8 cellular contexts compared by ENCODE assay signal in genomic region chr14:52729585-52729924, GRCh38. TPM values are rescaled to one million over a fixed set of nuclear protein-coding genes. Genes with fewer than 3 reads are reported as not detected.
A peak's percentile ranks its signal among the peaks of the same experiment; 100 is the strongest.
DNase-seq lines count a peak whose midpoint lies in the region; ATAC-seq, FAIRE-seq and TF ChIP-seq lines count a peak whose summit lies in the region.

No MANE protein-coding gene starts in this region.

- SMC1A ChIA-PET in GM12878 (lab: Charles Lee; ENCODE audit: uncharacterized antibody, unreplicated experiment), result interaction anchor here (0.6 to 2.5 kb wide), 9 partner anchors 10 to 876 kb away, joined by 3 to 11 read pairs (median 5); partner anchors contain the start of gene PSMC6

- no peaks in the 10 kb centered on the region for H3K4me1 ChIP-seq in GM12878 (ENCODE audit: control insufficient read depth, insufficient read depth, low read length)
- peaks cover 19% of the 10 kb centered on the region for H3K4me1 ChIP-seq in lower lobe of right lung
- peaks cover 7 to 20% (median 10%) of the 10 kb centered on the region in 4 donors for H3K4me1 ChIP-seq in upper lobe of left lung

- H3K4me3 Mint-ChIP-seq in activated naive CD4-positive, alpha-beta T cell treated with anti-CD3 and anti-CD28 coated beads, Interleukin-2, amount 10 ng/mL, durations not matched to agents 7 days and 5 days, result peak overlapping the region; percentile 95

- no peaks in the 10 kb centered on the region; a peak in 2 of 4 replicates for H3K36me3 ChIP-seq in GM12878 (ENCODE audit: control insufficient read depth in 2 of 2, insufficient read depth in 2 of 2, low read length in 1 of 2)
- H3K36me3 ChIP-seq in lower lobe of right lung, result peaks cover 54% of the 10 kb centered on the region
- peaks cover 8 to 44% (median 16%) of the 10 kb centered on the region in 4 donors for H3K36me3 ChIP-seq in upper lobe of left lung

- TF ChIP-seq CTCF in GM12878 (IDR thresholded peaks at IDR 0.05 in 2 of 3, conservative IDR thresholded peaks at IDR 0.05 in 1 of 3; ENCODE audit: control insufficient read depth in 2 of 3, extremely low read depth in 1 of 3, insufficient read depth in 1 of 3, low read depth in 3 of 3, low read length in 3 of 3), result no peak
- no peak for TF ChIP-seq CTCF in lower lobe of right lung (IDR thresholded peaks at IDR 0.05)
- no peak for TF ChIP-seq CTCF in upper lobe of left lung (IDR thresholded peaks at IDR 0.05)

- no peaks in the 10 kb centered on the region for H4K20me1 ChIP-seq in GM12878 (ENCODE audit: control insufficient read depth, insufficient read depth)

- POLR2A ChIA-PET in GM12878 (lab: Charles Lee), result interaction anchor here (0.5 to 3.3 kb wide), 7 partner anchors 9 to 56 kb away, joined by 3 to 30 read pairs (median 3); partner anchors contain the start of gene PSMC6

- peak overlapping the region; percentile 7; the same call in 1 of the 2 replicates for H3K4me3 ChIP-seq in GM12878
- peak overlapping the region; percentile 97 for H3K4me3 ChIP-seq in lower lobe of right lung
- H3K4me3 ChIP-seq in upper lobe of left lung, result peak overlapping the region in 3 of 4 donors; percentile 89 to 100 (median 91)

- H3K4me1 Mint-ChIP-seq in activated naive CD4-positive, alpha-beta T cell treated with anti-CD3 and anti-CD28 coated beads, Interleukin-2, amount 10 ng/mL, durations not matched to agents 7 days and 5 days, result peaks cover 38% of the 10 kb centered on the region

- H3K9me3 Mint-ChIP-seq in activated naive CD4-positive, alpha-beta T cell treated with anti-CD3 and anti-CD28 coated beads, Interleukin-2, amount 10 ng/mL, durations not matched to agents 7 days and 5 days, result no peaks in the 10 kb centered on the region

- BruUV-seq in GM12878 (replicated peaks; lab: Mats Ljungman, UMichigan), result no TSS peak

- ATAC-seq in GM12878 (no peak), lower lobe of right lung (no peak), upper lobe of left lung (ENCODE audit: low FRiP score in 2 of 2) (no peak), HG02885 (IDR thresholded peaks at IDR 0.05; ENCODE audit: poor library complexity, unreplicated experiment) (no peak)

- in situ Hi-C loops in GM12878 (cut with MboI), result no loop called here

- no peak for TF ChIP-seq EP300 in GM12878 (IDR thresholded peaks at IDR 0.05; ENCODE audit: borderline replicate concordance in 1 of 2, control insufficient read depth in 1 of 2, low read depth in 2 of 2, low read length in 2 of 2)
- no peak for TF ChIP-seq EP300 in upper lobe of left lung (IDR thresholded peaks at IDR 0.05)

- H3K27ac Mint-ChIP-seq in activated naive CD4-positive, alpha-beta T cell treated with anti-CD3 and anti-CD28 coated beads, Interleukin-2, amount 10 ng/mL, durations not matched to agents 7 days and 5 days, result peak overlapping the region; percentile 89

- CTCF ChIA-PET in activated naive CD4-positive, alpha-beta T cell treated with anti-CD3 and anti-CD28 coated beads, Interleukin-2, amount 10 ng/mL, durations not matched to agents 7 days and 5 days (lab: Charles Lee), result no interaction called here
- CTCF ChIA-PET in GM12878 (lab: Yijun Ruan, JAX), result interaction anchor here (0.8 to 1.4 kb wide), 6 partner anchors 10 to 61 kb away, joined by 3 to 6 read pairs (median 4); no protein-coding TSS in a partner anchor

- H3K27me3 ChIP-seq in GM12878 (replicated peaks in 1 of 2; ENCODE audit: control insufficient read depth in 2 of 2, insufficient read depth in 2 of 2, low read length in 1 of 2), result no peaks in the 10 kb centered on the region
- H3K27me3 ChIP-seq in lower lobe of right lung (ENCODE audit: low read depth), result no peaks in the 10 kb centered on the region
- H3K27me3 ChIP-seq in upper lobe of left lung, result no peaks in the 10 kb centered on the region

- H2AFZ ChIP-seq in GM12878 (ENCODE audit: control insufficient read depth, low read depth, low read length), result peak overlapping the region; percentile 63

- H3K9me3 ChIP-seq in GM12878 (replicated peaks; ENCODE audit: control insufficient read depth, insufficient read depth, low read length), result no peaks in the 10 kb centered on the region; the same call in 2 of the 3 replicates
- H3K9me3 ChIP-seq in lower lobe of right lung, result no peaks in the 10 kb centered on the region
- no peaks in the 10 kb centered on the region for H3K9me3 ChIP-seq in upper lobe of left lung

- DNase-seq in activated naive CD4-positive, alpha-beta T cell treated with anti-CD3 and anti-CD28 coated beads, Interleukin-2, amount 10 ng/mL, durations not matched to agents 7 days and 5 days, result no peak
- no peak for DNase-seq in activated naive CD4-positive, alpha-beta T cell treated with Interleukin-2 at 50 U/mL for 16 hours
- DNase-seq in GM12878 (ENCODE audit: low read depth, low spot score) (no peak), lower lobe of right lung (no peak), upper lobe of left lung (no peak), C1 segment of cervical spinal cord (lab: John Stamatoyannopoulos, UW) (no peak)
- DNase-seq in stimulated activated naive CD4-positive, alpha-beta T cell treated with Interleukin-2 at 50 U/mL for 16 hours (lab: John Stamatoyannopoulos, UW), result no peak

- peak; percentile 93 for FAIRE-seq in GM12878 (lab: Jason Lieb, UNC)

- no peak overlapping the region for H3K9ac ChIP-seq in GM12878 (ENCODE audit: control insufficient read depth, insufficient read depth, low read length)

- RAD21 ChIA-PET in GM12878 (lab: Charles Lee; ENCODE audit: unreplicated experiment), result interaction anchor here (1.3 to 1.4 kb wide), 3 partner anchors 12 to 21 kb away, joined by 3 to 10 read pairs (median 6); no protein-coding TSS in a partner anchor

- no peaks in the 10 kb centered on the region for H3K27me3 Mint-ChIP-seq in activated naive CD4-positive, alpha-beta T cell treated with anti-CD3 and anti-CD28 coated beads, Interleukin-2, amount 10 ng/mL, durations not matched to agents 7 days and 5 days

- H3K4me2 ChIP-seq in GM12878 (ENCODE audit: control insufficient read depth, insufficient read depth), result peak overlapping the region; percentile 82

- H3K79me2 ChIP-seq in GM12878 (ENCODE audit: control insufficient read depth, insufficient read depth, low read length), result peaks cover 19% of the 10 kb centered on the region

- no peak overlapping the region; the same call in 1 of the 2 replicates for H3K27ac ChIP-seq in GM12878 (ENCODE audit: control insufficient read depth, insufficient read depth)
- H3K27ac ChIP-seq in lower lobe of right lung, result peak overlapping the region; percentile 89
- H3K27ac ChIP-seq in upper lobe of left lung, result peak overlapping the region; percentile 54 to 96 (median 87)

- H3K36me3 Mint-ChIP-seq in activated naive CD4-positive, alpha-beta T cell treated with anti-CD3 and anti-CD28 coated beads, Interleukin-2, amount 10 ng/mL, durations not matched to agents 7 days and 5 days, result peaks cover 46% of the 10 kb centered on the region

- TF ChIP-seq POLR2A in GM12878 (IDR thresholded peaks at IDR 0.05; ENCODE audit: low read depth, low read length) (no peak), upper lobe of left lung (IDR thresholded peaks at IDR 0.05) (no peak)

- no peak for TF ChIP-seq RAD21 in GM12878 (IDR thresholded peaks at IDR 0.05; ENCODE audit: insufficient read depth, low read depth, low read length)

- intact Hi-C loops in GM12878 (cut with micrococcal nuclease; ENCODE audit: unreplicated experiment), result no loop called here
- intact Hi-C loops in lower lobe of right lung (cut with DNase I), result no loop called here

- WGBS in GM12878 (ENCODE audit: insufficient coverage, insufficient replicate concordance, low lambda C conversion rate, missing lambda C conversion rate), result under 1% methylated on average over 8 of the region's 8 CpGs
- 1 to 2% methylated on average over 8 of the region's 8 CpGs for WGBS in upper lobe of left lung, 2 donors

RNA-seq across cellular contexts. Expression of gene STYX, which starts 0.4 kb away (rescaled TPM):
- total RNA-seq in GM12878 (2013; cell fraction: nucleolus; rRNA removed), result 14.9 and 15.2 TPM in 2 replicates
- total RNA-seq in GM12878 (2014; rRNA removed), result 9.4 and 11.0 TPM in 2 replicates
- total RNA-seq in GM12878 (2014; rRNA removed; fragmentation: Illumina TruSeq; extraction: Trizol), result 13.0 and 13.3 TPM in 2 replicates
- total RNA-seq in GM12878 (2021), result 8.7 and 9.5 TPM in 2 replicates
- 2.4 TPM for polyA plus RNA-seq in GM12878 (2011; ENCODE audit: low read depth)
- 9.0 and 15.3 TPM in 2 replicates for polyA plus RNA-seq in GM12878 (2011; rRNA removed)
- 3.4 TPM in 2 replicates for polyA plus RNA-seq in GM12878 (2011; cell fraction: cytosol; rRNA removed)
- polyA plus RNA-seq in GM12878 (2011; cell fraction: nucleus; rRNA removed), result 2.3 and 2.9 TPM in 2 replicates
- 6.2 and 7.9 TPM in 2 replicates for polyA plus RNA-seq in GM12878 (2012)
- 9.0 and 11.3 TPM in 2 replicates for polyA plus RNA-seq in GM12878 (2014; fragmentation: Illumina TruSeq; extraction: Trizol)
- polyA plus RNA-seq in GM12878 (2014; fragmentation: Nextera tagmentation; extraction: Ambion mirVana), result 10 to 100 TPM in 1 of 2 experiments, 1 to 10 TPM in 1; 5.0 to 10.1 TPM
- polyA plus RNA-seq in GM12878 (2014; rRNA removed), result 6.7 and 8.6 TPM in 2 replicates
- polyA plus RNA-seq in GM12878 (2016; fragmentation: Nextera tagmentation; extraction: Ambion mirVana), result 10 to 100 TPM; 13.8 to 15.3 TPM
- polyA minus RNA-seq in GM12878 (2011; rRNA and poly(A)+ RNA removed), result 4.8 and 6.1 TPM in 2 replicates
- polyA minus RNA-seq in GM12878 (2011; cell fraction: cytosol; rRNA and poly(A)+ RNA removed), result 3.2 and 4.0 TPM in 2 replicates
- polyA minus RNA-seq in GM12878 (2011; cell fraction: nucleus; rRNA and poly(A)+ RNA removed), result 3.4 and 7.1 TPM in 2 replicates
- total RNA-seq in lower lobe of right lung, result 11.4 TPM
- total RNA-seq in upper lobe of left lung, result 10 to 100 TPM in 4 of 6 donors, 1 to 10 TPM in 2; 3.0 to 16.5 (median 10.4) TPM

RNA-seq across cellular contexts. Expression of gene PSMC6, which starts 22.6 kb away (rescaled TPM):
- total RNA-seq in GM12878 (2013; cell fraction: nucleolus; rRNA removed), result 157 and 173 TPM in 2 replicates
- total RNA-seq in GM12878 (2014; rRNA removed) (85.1 and 113 TPM in 2 replicates), GM12878 (2014; rRNA removed; fragmentation: Illumina TruSeq; extraction: Trizol) (163 and 164 TPM in 2 replicates), GM12878 (2021) (69.3 and 71.4 TPM in 2 replicates), lower lobe of right lung (68.8 TPM), upper lobe of left lung (10 to 100 TPM; 36.1 to 95.1 (median 57.2) TPM)
- polyA plus RNA-seq in GM12878 (2011; ENCODE audit: low read depth), result 36.8 TPM
- polyA plus RNA-seq in GM12878 (2011; rRNA removed) (126 and 190 TPM in 2 replicates), GM12878 (2014; fragmentation: Illumina TruSeq; extraction: Trizol) (162 and 244 TPM in 2 replicates), GM12878 (2014; fragmentation: Nextera tagmentation; extraction: Ambion mirVana) (100 to 1,000 TPM; 181 to 192 TPM), GM12878 (2014; rRNA removed) (95.9 and 113 TPM in 2 replicates), GM12878 (2016; fragmentation: Nextera tagmentation; extraction: Ambion mirVana) (100 to 1,000 TPM; 151 to 155 TPM)
- polyA plus RNA-seq in GM12878 (2011; cell fraction: cytosol; rRNA removed), result 27.8 and 35.1 TPM in 2 replicates
- polyA plus RNA-seq in GM12878 (2011; cell fraction: nucleus; rRNA removed), result 61.2 and 74.3 TPM in 2 replicates
- polyA plus RNA-seq in GM12878 (2012), result 48.6 and 59.2 TPM in 2 replicates
- polyA minus RNA-seq in GM12878 (2011; rRNA and poly(A)+ RNA removed), result 51.7 and 66.0 TPM in 2 replicates
- polyA minus RNA-seq in GM12878 (2011; cell fraction: cytosol; rRNA and poly(A)+ RNA removed), result 19.4 and 30.4 TPM in 2 replicates
- 60.8 and 98.0 TPM in 2 replicates for polyA minus RNA-seq in GM12878 (2011; cell fraction: nucleus; rRNA and poly(A)+ RNA removed)

RNA-seq across cellular contexts. Expression of gene ERO1A, which starts 34.2 kb away (rescaled TPM):
- 296 and 302 TPM in 2 replicates for total RNA-seq in GM12878 (2013; cell fraction: nucleolus; rRNA removed)
- total RNA-seq in GM12878 (2014; rRNA removed) (52.5 and 60.3 TPM in 2 replicates), GM12878 (2014; rRNA removed; fragmentation: Illumina TruSeq; extraction: Trizol) (54.3 and 57.0 TPM in 2 replicates), GM12878 (2021) (71.3 and 74.3 TPM in 2 replicates), lower lobe of right lung (41.9 TPM), upper lobe of left lung (10 to 100 TPM; 36.4 to 63.4 (median 50.9) TPM)
- 19.9 TPM for polyA plus RNA-seq in GM12878 (2011; ENCODE audit: low read depth)
- polyA plus RNA-seq in GM12878 (2011; rRNA removed) (93.1 and 144 TPM in 2 replicates), GM12878 (2014; fragmentation: Illumina TruSeq; extraction: Trizol) (40.0 and 54.2 TPM in 2 replicates), GM12878 (2014; fragmentation: Nextera tagmentation; extraction: Ambion mirVana) (10 to 100 TPM; 17.5 to 41.2 TPM), GM12878 (2014; rRNA removed) (34.8 and 35.6 TPM in 2 replicates), GM12878 (2016; fragmentation: Nextera tagmentation; extraction: Ambion mirVana) (10 to 100 TPM; 48.4 to 48.6 TPM)
- polyA plus RNA-seq in GM12878 (2011; cell fraction: cytosol; rRNA removed), result 27.5 and 42.1 TPM in 2 replicates
- polyA plus RNA-seq in GM12878 (2011; cell fraction: nucleus; rRNA removed), result 26.8 and 32.4 TPM in 2 replicates
- 39.5 and 50.7 TPM in 2 replicates for polyA plus RNA-seq in GM12878 (2012)
- polyA minus RNA-seq in GM12878 (2011; rRNA and poly(A)+ RNA removed), result 45.7 and 53.5 TPM in 2 replicates
- 28.0 and 39.3 TPM in 2 replicates for polyA minus RNA-seq in GM12878 (2011; cell fraction: cytosol; rRNA and poly(A)+ RNA removed)
- 31.2 and 37.4 TPM in 2 replicates for polyA minus RNA-seq in GM12878 (2011; cell fraction: nucleus; rRNA and poly(A)+ RNA removed)

Comparison
In these comparisons a context has a peak if more than half of its experiments do, and no peak if none do; other contexts are left out.
1. H3K4me3 ChIP-seq: peak in every context shown above with its lines; median percentile 97 in lower lobe of right lung; 91 in upper lobe of left lung; 7 in GM12878.